10 cellular contexts compared by ENCODE assay signal in genomic region chr14:37598085-37598972, GRCh38. TPM values are rescaled to one million over a fixed set of nuclear protein-coding genes. Genes with fewer than 3 reads are reported as not detected.
DNase-seq lines count a peak whose midpoint lies in the region; ATAC-seq, FAIRE-seq and TF ChIP-seq lines count a peak whose summit lies in the region.
"Had no signal": no experiment of that assay in that cellular context is flagged by ENCODE, and none has a peak within 500 bp of the region (broad histone marks: within the 10 kb centered on the region; RNA-seq: fewer than 3 reads in every experiment).

No MANE protein-coding gene starts in this region.

- CTCF ChIA-PET in Caco-2 (lab: Charles Lee): no interaction called here
- CTCF ChIA-PET in endothelial cell of umbilical vein (lab: Charles Lee): interaction anchor here (0.9 to 1.7 kb wide), 12 partner anchors 7 to 368 kb away, joined by 3 to 11 read pairs (median 4); no protein-coding TSS in a partner anchor

- no peaks in the 10 kb centered on the region for H3K9me3 Mint-ChIP-seq in Caco-2 (ENCODE audit: unreplicated experiment)
- no peaks in the 10 kb centered on the region for H3K9me3 Mint-ChIP-seq in HFFc6
- H3K9me3 Mint-ChIP-seq in nephron progenitor cell: no peaks in the 10 kb centered on the region

- H3K36me3 ChIP-seq in Caco-2 (ENCODE audit: control insufficient read depth, insufficient read depth, low read length) (peaks cover 4% of the 10 kb centered on the region), endothelial cell of umbilical vein (ENCODE audit: control insufficient read depth in 2 of 2, extremely low read depth in 1 of 2, insufficient read depth in 2 of 2, low read length in 2 of 2) (no peaks in the 10 kb centered on the region), tibial artery (no peaks in the 10 kb centered on the region)
- H3K36me3 ChIP-seq: cardiac muscle cell had no signal

- no peaks in the 10 kb centered on the region for H3K9me1 ChIP-seq in endothelial cell of umbilical vein (replicated peaks; ENCODE audit: control insufficient read depth, extremely low read depth, insufficient read depth, low read length)

- H3K4me1 Mint-ChIP-seq in Caco-2 (ENCODE audit: low read depth, unreplicated experiment) (peaks cover 13% of the 10 kb centered on the region), HFFc6 (ENCODE audit: low read depth) (peaks cover 48% of the 10 kb centered on the region), nephron progenitor cell (peaks cover 31% of the 10 kb centered on the region)

- H3K4me3 Mint-ChIP-seq in Caco-2 (ENCODE audit: unreplicated experiment) (no peak overlapping the region), HFFc6 (peak overlapping the region; percentile 82; the same call in 1 of the 2 replicates), nephron progenitor cell (peak overlapping the region; percentile 57)

- H3K9me3 ChIP-seq in Caco-2 (no peaks in the 10 kb centered on the region), endothelial cell of umbilical vein (replicated peaks; ENCODE audit: control insufficient read depth, insufficient read depth, low read length) (no peaks in the 10 kb centered on the region), tibial artery (no peaks in the 10 kb centered on the region)

- intact Hi-C loops in Caco-2 (cut with micrococcal nuclease; ENCODE audit: unreplicated experiment): loop anchor here (5.0 kb wide), 1 partner anchor 826 kb away; no protein-coding TSS in a partner anchor
- intact Hi-C loops in endothelial cell of umbilical vein (cut with micrococcal nuclease): loop anchor here (5.0 kb wide), 1 partner anchor 936 kb away; the partner anchor contains the start of gene PAX9
- intact Hi-C loops in tibial artery (cut with DNase I; ENCODE audit: low total_unique reads): loop anchor here (10.0 kb wide), 1 partner anchor 354 kb away; no protein-coding TSS in a partner anchor

- H3K27me3 Mint-ChIP-seq in Caco-2 (ENCODE audit: insufficient read depth, unreplicated experiment): no peaks in the 10 kb centered on the region
- peaks cover 70% of the 10 kb centered on the region for H3K27me3 Mint-ChIP-seq in HFFc6 (ENCODE audit: insufficient read depth)
- H3K27me3 Mint-ChIP-seq in nephron progenitor cell (ENCODE audit: low read depth, poor library complexity): peaks cover 99% of the 10 kb centered on the region

- H3K4me3 ChIP-seq in Caco-2 (ENCODE audit: low read depth, low read length): no peak overlapping the region
- no peak overlapping the region for H3K4me3 ChIP-seq in endothelial cell of umbilical vein (replicated peaks in 1 of 3; ENCODE audit: insufficient read depth in 1 of 3, low read depth in 1 of 3, low read length in 3 of 3)
- no peak overlapping the region for H3K4me3 ChIP-seq in tibial artery
- no peak overlapping the region for H3K4me3 ChIP-seq in foreskin fibroblast (ENCODE audit: low read depth in 1 of 2, low read length in 2 of 2)
- H3K4me3 ChIP-seq: cardiac muscle cell had no signal

- H3K4me1 ChIP-seq in Caco-2: peaks cover 28% of the 10 kb centered on the region
- peaks cover 9% of the 10 kb centered on the region for H3K4me1 ChIP-seq in endothelial cell of umbilical vein (ENCODE audit: control insufficient read depth, extremely low read depth, insufficient read depth, low read length)
- peaks cover 0 to 48% (median 36%) of the 10 kb centered on the region in 4 donors for H3K4me1 ChIP-seq in tibial artery

- no peaks in the 10 kb centered on the region for H4K20me1 ChIP-seq in endothelial cell of umbilical vein (replicated peaks; ENCODE audit: control insufficient read depth, extremely low read depth, insufficient read depth, low read length)

- DNase-seq in Caco-2 (no peak), HFFc6 (no peak), endothelial cell of umbilical vein (ENCODE audit: low read depth, low spot score) (no peak), nephron progenitor cell (peak; percentile 35), tibial artery (no peak), foreskin fibroblast (no peak)

- no peak for FAIRE-seq in endothelial cell of umbilical vein (lab: Jason Lieb, UNC)
- FAIRE-seq: RCC 7860 had no signal

- TF ChIP-seq CTCF in Caco-2 (IDR thresholded peaks at IDR 0.05; ENCODE audit: insufficient read depth in 1 of 2, low read depth in 1 of 2, low read length in 1 of 2, severe bottlenecking in 1 of 2, unreplicated experiment in 1 of 2) (no peak), HFFc6 (IDR thresholded peaks at IDR 0.05) (no peak), endothelial cell of umbilical vein (IDR thresholded peaks at IDR 0.05; ENCODE audit: extremely low read depth in 1 of 2, insufficient read depth in 1 of 2, low read depth in 1 of 2, low read length in 2 of 2) (no peak), nephron progenitor cell (IDR thresholded peaks at IDR 0.05) (no peak), tibial artery (IDR thresholded peaks at IDR 0.05) (no peak), foreskin fibroblast (IDR thresholded peaks at IDR 0.05; ENCODE audit: low read depth, low read length) (no peak)

- ATAC-seq in HG03039 (IDR thresholded peaks at IDR 0.05; ENCODE audit: unreplicated experiment): no peak
- ATAC-seq in HG02973 (IDR thresholded peaks at IDR 0.05; ENCODE audit: unreplicated experiment): no peak

- POLR2A ChIA-PET in Caco-2 (lab: Charles Lee): no interaction called here
- POLR2A ChIA-PET in endothelial cell of umbilical vein (lab: Charles Lee): no interaction called here

- dilution Hi-C loops in endothelial cell of umbilical vein (cut with MboI; ENCODE audit: extremely low pct_ligation_motif_present, low sequenced_read_pairs): no loop called here

- no TSS peak for BruUV-seq in Caco-2 (replicated peaks; lab: Mats Ljungman, UMichigan)
- BruUV-seq in endothelial cell of umbilical vein (replicated peaks; lab: Mats Ljungman, UMichigan): no TSS peak

- H3K4me2 ChIP-seq in endothelial cell of umbilical vein (ENCODE audit: insufficient read depth, low read length): no peak overlapping the region

- no peak for TF ChIP-seq POLR2A in endothelial cell of umbilical vein (IDR thresholded peaks at IDR 0.05; ENCODE audit: low read depth, low read length)

- H3K36me3 Mint-ChIP-seq in Caco-2 (ENCODE audit: insufficient read depth, unreplicated experiment): peaks cover 57% of the 10 kb centered on the region
- peaks cover 4% of the 10 kb centered on the region for H3K36me3 Mint-ChIP-seq in HFFc6 (ENCODE audit: low read depth)
- no peaks in the 10 kb centered on the region for H3K36me3 Mint-ChIP-seq in nephron progenitor cell (ENCODE audit: low read depth)

- no peaks in the 10 kb centered on the region for H3K79me2 ChIP-seq in endothelial cell of umbilical vein (ENCODE audit: control insufficient read depth, insufficient read depth, low read length)

- no peaks in the 10 kb centered on the region for H3K27me3 ChIP-seq in Caco-2 (replicated peaks; ENCODE audit: control insufficient read depth, insufficient read depth, low read length)
- peaks cover 76 to 88% of the 10 kb centered on the region in 2 experiments for H3K27me3 ChIP-seq in endothelial cell of umbilical vein (ENCODE audit: control insufficient read depth in 2 of 2, insufficient read depth in 2 of 2, low read length in 2 of 2)
- peaks cover 20 to 98% of the 10 kb centered on the region in 2 donors for H3K27me3 ChIP-seq in tibial artery

- H3K27ac ChIP-seq in endothelial cell of umbilical vein (ENCODE audit: insufficient read depth, low read depth, low read length) (no peak overlapping the region), tibial artery (no peak overlapping the region)
- H3K27ac ChIP-seq: cardiac muscle cell had no signal

- peak overlapping the region; percentile 39 for H3K27ac Mint-ChIP-seq in Caco-2 (ENCODE audit: unreplicated experiment)
- no peak overlapping the region for H3K27ac Mint-ChIP-seq in HFFc6
- no peak overlapping the region for H3K27ac Mint-ChIP-seq in nephron progenitor cell

- no peak overlapping the region for H3K9ac ChIP-seq in endothelial cell of umbilical vein (replicated peaks; ENCODE audit: extremely low read depth, insufficient read depth, low read length)

- no peak overlapping the region for H2AFZ ChIP-seq in endothelial cell of umbilical vein (ENCODE audit: low read depth, low read length)

TF ChIP-seq in endothelial cell of umbilical vein, 7 proteins besides CTCF, POLR2A, EP300 and RAD21:
- TF ChIP-seq JUN (IDR thresholded peaks at IDR 0.05; ENCODE audit: borderline replicate concordance, insufficient read depth, insufficient read length, low read depth): no peak
- TF ChIP-seq EZH2 (IDR thresholded peaks at IDR 0.05; ENCODE audit: borderline replicate concordance, low read depth, low read length, severe bottlenecking): peak; percentile 66

RNA-seq across cellular contexts. Expression of gene TTC6, which starts 2.9 kb away (rescaled TPM):
- total RNA-seq in Caco-2 (2022) (19.4 and 25.1 TPM in 2 replicates), endothelial cell of umbilical vein (0.75 TPM in 1 of 2 replicates, not detected in the other)
- 1 to 10 TPM in 1 of 6 experiments, under 1 TPM in 3, not detected in 2; 0.38 to 1.2 (median 0.62) TPM for total RNA-seq in HFFc6 (2021; fragmentation: NEBNext Ultra II Directional; extraction: Animal tissue kit (Norgen Biotek cat#: 25700))
- polyA plus RNA-seq in endothelial cell of umbilical vein: not detected in 2 replicates
- not detected in 2 replicates for polyA plus RNA-seq in endothelial cell of umbilical vein (2011; cell fraction: cytosol; rRNA removed)
- polyA plus RNA-seq in endothelial cell of umbilical vein (2011; cell fraction: nucleus; rRNA removed): 0.06 and 0.37 TPM in 2 replicates
- polyA plus RNA-seq in endothelial cell of umbilical vein (2012): 0.07 TPM in 1 of 2 replicates, not detected in the other
- polyA minus RNA-seq in endothelial cell of umbilical vein: not detected in 2 replicates
- not detected for polyA minus RNA-seq in endothelial cell of umbilical vein (2011; cell fraction: cytosol; rRNA and poly(A)+ RNA removed)
- polyA minus RNA-seq in endothelial cell of umbilical vein (2011; cell fraction: nucleus; rRNA and poly(A)+ RNA removed): 0.19 and 0.29 TPM in 2 replicates
- total RNA-seq: cardiac muscle cell had no signal
- polyA plus RNA-seq: cardiac muscle cell had no signal

RNA-seq across cellular contexts. Expression of gene FOXA1, which starts 3.3 kb away (rescaled TPM):
- 271 and 291 TPM in 2 replicates for total RNA-seq in Caco-2 (2022)
- 1 to 10 TPM in 4 of 6 experiments, under 1 TPM in 2; 0.36 to 7.3 (median 7.0) TPM for total RNA-seq in HFFc6 (2021; fragmentation: NEBNext Ultra II Directional; extraction: Animal tissue kit (Norgen Biotek cat#: 25700))
- total RNA-seq in endothelial cell of umbilical vein: not detected in 2 replicates
- polyA plus RNA-seq in endothelial cell of umbilical vein: 0.06 TPM in 1 of 2 replicates, not detected in the other
- 0.03 TPM in 2 replicates for polyA plus RNA-seq in endothelial cell of umbilical vein (2011; cell fraction: cytosol; rRNA removed)
- polyA plus RNA-seq in endothelial cell of umbilical vein (2011; cell fraction: nucleus; rRNA removed): 0.04 TPM in 1 of 2 replicates, not detected in the other
- 0.25 and 0.62 TPM in 2 replicates for polyA plus RNA-seq in endothelial cell of umbilical vein (2012)
- not detected in 2 replicates for polyA minus RNA-seq in endothelial cell of umbilical vein
- 4.9 TPM for polyA minus RNA-seq in endothelial cell of umbilical vein (2011; cell fraction: cytosol; rRNA and poly(A)+ RNA removed)
- not detected in 2 replicates for polyA minus RNA-seq in endothelial cell of umbilical vein (2011; cell fraction: nucleus; rRNA and poly(A)+ RNA removed)
- total RNA-seq: cardiac muscle cell had no signal

Comparison
In these comparisons a context has a peak if more than half of its experiments do, and no peak if none do; other contexts are left out.
1. RNA of gene FOXA1, which starts 3.3 kb away (total RNA-seq): 271 to 291 TPM in Caco-2; 0.36 to 7.3 TPM in HFFc6 and not detected in endothelial cell of umbilical vein; every median in the first group is over 10 times any median in the second.